ENCODE assay signal across 1 cellular context in genomic region chr22:25149014-25149413, GRCh38.
TF ChIP-seq lines count a peak whose summit lies in the region.

No MANE protein-coding gene starts in this region.

TF ChIP-seq in H1, 55 proteins besides CTCF, POLR2A, EP300 and RAD21:
- no peak for TF ChIP-seq SIN3A (conservative IDR thresholded peaks at IDR 0.05 in 1 of 2, IDR thresholded peaks at IDR 0.05 in 1 of 2; ENCODE audit: low read depth in 1 of 2, low read length in 2 of 2)
- TF ChIP-seq SUZ12 (IDR thresholded peaks at IDR 0.05; ENCODE audit: low read length) = no peak
- TF ChIP-seq CBX8 (IDR thresholded peaks at IDR 0.05; ENCODE audit: borderline replicate concordance, low read depth, low read length) = no peak
- TF ChIP-seq BACH1 (IDR thresholded peaks at IDR 0.05; ENCODE audit: low read length) = no peak
- no peak for TF ChIP-seq HDAC6 (IDR thresholded peaks at IDR 0.05; ENCODE audit: low read depth, low read length)
- TF ChIP-seq SP1 (IDR thresholded peaks at IDR 0.05; ENCODE audit: low read depth, low read length) = no peak
- TF ChIP-seq TAF1 (IDR thresholded peaks at IDR 0.05; ENCODE audit: low read depth, low read length) = no peak
- no peak for TF ChIP-seq SIRT6 (IDR thresholded peaks at IDR 0.05; ENCODE audit: low read length)
- TF ChIP-seq MAFK (IDR thresholded peaks at IDR 0.05; ENCODE audit: low read depth, low read length) = no peak
- TF ChIP-seq CHD7 (IDR thresholded peaks at IDR 0.05; ENCODE audit: insufficient replicate concordance, low read length) = no peak
- TF ChIP-seq BRCA1 (IDR thresholded peaks at IDR 0.05; ENCODE audit: low read depth, low read length) = no peak
- no peak for TF ChIP-seq EGR1 (IDR thresholded peaks at IDR 0.05; ENCODE audit: borderline replicate concordance, low read depth, low read length)
- TF ChIP-seq TEAD4 (IDR thresholded peaks at IDR 0.05; ENCODE audit: low read depth, low read length) = no peak
- TF ChIP-seq CREB1 (IDR thresholded peaks at IDR 0.05) = no peak
- TF ChIP-seq EZH2 (IDR thresholded peaks at IDR 0.05; ENCODE audit: low read depth, low read length, severe bottlenecking) = no peak
- no peak for TF ChIP-seq CEBPB (IDR thresholded peaks at IDR 0.05; ENCODE audit: low read depth, low read length)
- TF ChIP-seq NRF1 (IDR thresholded peaks at IDR 0.05; ENCODE audit: low read depth, low read length) = no peak
- no peak for TF ChIP-seq TCF12 (IDR thresholded peaks at IDR 0.05; ENCODE audit: low read depth, low read length)
- TF ChIP-seq, protein P1, sequence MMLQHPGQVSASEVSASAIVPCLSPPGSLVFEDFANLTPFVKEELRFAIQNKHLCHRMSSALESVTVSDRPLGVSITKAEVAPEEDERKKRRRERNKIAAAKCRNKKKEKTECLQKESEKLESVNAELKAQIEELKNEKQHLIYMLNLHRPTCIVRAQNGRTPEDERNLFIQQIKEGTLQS (IDR thresholded peaks at IDR 0.05; ENCODE audit: insufficient read depth, low read depth, low read length) = no peak
- TF ChIP-seq GABPA (IDR thresholded peaks at IDR 0.05; ENCODE audit: borderline replicate concordance, insufficient read depth, low read length) = no peak
